8 cellular contexts compared by ENCODE assay signal in genomic region chr1:204513117-204513716, GRCh38. TPM values are rescaled to one million over a fixed set of nuclear protein-coding genes. Genes with fewer than 3 reads are reported as not detected.
DNase-seq lines count a peak whose midpoint lies in the region; ATAC-seq and TF ChIP-seq lines count a peak whose summit lies in the region.

No MANE protein-coding gene starts in this region.

- TF ChIP-seq CTCF in neutrophil (IDR thresholded peaks at IDR 0.05) (no peak), omental fat pad (IDR thresholded peaks at IDR 0.05) (no peak)

- H3K4me3 ChIP-seq in neutrophil (ENCODE audit: low read depth in 1 of 2, low read length in 1 of 2): peak overlapping the region; percentile 49 to 59

- DNase-seq in activated CD4-positive, alpha-beta T cell treated with anti-CD3 and anti-CD28 coated beads for 48 hours: peak; percentile 52
- DNase-seq in omental fat pad (ENCODE audit: low spot score) (no peak), NCI-H1694 treated with DMSO at 0.1 percent for 48 hours (lab: John Stamatoyannopoulos, UW) (no peak), COLO668 (lab: John Stamatoyannopoulos, UW; ENCODE audit: unreplicated experiment) (no peak), ureter (ENCODE audit: low spot score) (no peak)

- no peaks in the 10 kb centered on the region for H3K27me3 ChIP-seq in neutrophil

- H3K4me1 ChIP-seq in neutrophil (ENCODE audit: control insufficient read depth in 1 of 2, insufficient read depth in 1 of 2, low read depth in 1 of 2, low read length in 1 of 2): peaks cover 64 to 66% of the 10 kb centered on the region in 2 experiments

- peak overlapping the region; percentile 99 for H3K27ac ChIP-seq in neutrophil

- ATAC-seq in GM18858 (IDR thresholded peaks at IDR 0.05; ENCODE audit: unreplicated experiment) (peak; percentile 36), HG03354 (IDR thresholded peaks at IDR 0.05; ENCODE audit: poor library complexity, severe bottlenecking, unreplicated experiment) (peak; percentile 42), omental fat pad (ENCODE audit: low FRiP score) (no peak)

- no peaks in the 10 kb centered on the region for H3K9me3 ChIP-seq in neutrophil

- no peaks in the 10 kb centered on the region for H3K36me3 ChIP-seq in neutrophil

RNA-seq across cellular contexts. Expression of gene MDM4, which starts 3.0 kb away (rescaled TPM):
- total RNA-seq in omental fat pad (10 to 100 TPM; 56.9 to 96.3 (median 71.5) TPM), ureter (145 TPM)

RNA-seq across cellular contexts. Expression of gene PIK3C2B, which starts 18.6 kb away (rescaled TPM):
- total RNA-seq in omental fat pad (10 to 100 TPM; 17.2 to 42.4 (median 31.6) TPM), ureter (146 TPM)
